Comparison of ENCODE assay signal across 16 cellular contexts in genomic region chr5:9543266-9543925, GRCh38. TPM values are rescaled to one million over a fixed set of nuclear protein-coding genes. Genes with fewer than 3 reads are reported as not detected.
DNase-seq lines count a peak whose midpoint lies in the region; ATAC-seq and TF ChIP-seq lines count a peak whose summit lies in the region.
"Had no signal": no experiment of that assay in that cellular context is flagged by ENCODE, and none has a peak within 500 bp of the region (broad histone marks: within the 10 kb centered on the region; RNA-seq: fewer than 3 reads in every experiment).

No MANE protein-coding gene starts in this region.

- H3K9me3 ChIP-seq in ascending aorta, result no peaks in the 10 kb centered on the region
- H3K9me3 ChIP-seq in naive thymus-derived CD4-positive, alpha-beta T cell (ENCODE audit: control insufficient read depth in 2 of 3, low read length in 3 of 3), result no peaks in the 10 kb centered on the region
- H3K9me3 ChIP-seq: BE2C, mucosa of descending colon had no signal

- CTCF ChIA-PET in BJ (lab: Yijun Ruan, JAX), result interaction anchor here (0.6 to 2.4 kb wide), 27 partner anchors 8 to 705 kb away, joined by 3 to 20 read pairs (median 3); no protein-coding TSS in a partner anchor
- CTCF ChIA-PET in naive thymus-derived CD4-positive, alpha-beta T cell (lab: Charles Lee), result interaction anchor here (0.6 kb wide), 1 partner anchor 1049 kb away, joined by 3 read pairs; no protein-coding TSS in a partner anchor

- peak overlapping the region; percentile 90 for H3K4me3 ChIP-seq in BJ (ENCODE audit: low read depth, low read length)
- H3K4me3 ChIP-seq in ascending aorta, result peak overlapping the region in 1 of 2 donors; percentile 95
- peak overlapping the region; percentile 90 for H3K4me3 ChIP-seq in fibroblast of the aortic adventitia (ENCODE audit: low read depth, low read length)
- no peak overlapping the region for H3K4me3 ChIP-seq in naive thymus-derived CD4-positive, alpha-beta T cell (ENCODE audit: low read length)
- H3K4me3 ChIP-seq: mucosa of descending colon had no signal

- H3K9me3 Mint-ChIP-seq in naive thymus-derived CD4-positive, alpha-beta T cell, result peaks cover 0 to 3% (median 0%) of the 10 kb centered on the region in 11 donors
- H3K9me3 Mint-ChIP-seq: activated CD4-positive, alpha-beta T cell treated with anti-CD3 and anti-CD28 coated beads, Interleukin-2, amount 10 ng/mL, durations not matched to agents 7 days and 5 days had no signal

- H3K27ac ChIP-seq in ascending aorta, result peak overlapping the region; percentile 77 to 96
- H3K27ac ChIP-seq in naive thymus-derived CD4-positive, alpha-beta T cell (ENCODE audit: low read depth, low read length), result no peak overlapping the region

- H3K4me1 Mint-ChIP-seq in naive thymus-derived CD4-positive, alpha-beta T cell, result peaks cover 0 to 16% (median 11%) of the 10 kb centered on the region in 7 donors

- POLR2A ChIA-PET in BJ (lab: Charles Lee), result interaction anchor here (0.7 to 0.8 kb wide), 2 partner anchors 184 to 239 kb away, joined by 6 to 15 read pairs; no protein-coding TSS in a partner anchor
- POLR2A ChIA-PET in naive thymus-derived CD4-positive, alpha-beta T cell (lab: Charles Lee), result no interaction called here

- peaks cover 0 to 4% (median 0%) of the 10 kb centered on the region in 5 donors for H3K36me3 Mint-ChIP-seq in naive thymus-derived CD4-positive, alpha-beta T cell

- no peak for TF ChIP-seq CTCF in BJ (IDR thresholded peaks at IDR 0.05; ENCODE audit: insufficient read depth, low read depth, low read length)
- no peak for TF ChIP-seq CTCF in ascending aorta (IDR thresholded peaks at IDR 0.05)
- TF ChIP-seq CTCF in fibroblast of the aortic adventitia (IDR thresholded peaks at IDR 0.05; ENCODE audit: insufficient read depth, low read length), result no peak

- DNase-seq in BJ (ENCODE audit: low read depth), result no peak
- DNase-seq in ascending aorta (ENCODE audit: low spot score in 2 of 2), result no peak
- DNase-seq in fibroblast of the aortic adventitia (ENCODE audit: low read depth), result peak; percentile 37
- peak; percentile 23 for DNase-seq in retina
- DNase-seq in NCI-H345 treated with DMSO at 0.1 percent for 48 hours (lab: John Stamatoyannopoulos, UW; ENCODE audit: unreplicated experiment), result no peak
- DNase-seq in COLO668 (lab: John Stamatoyannopoulos, UW; ENCODE audit: unreplicated experiment), result no peak
- no peak for DNase-seq in naive thymus-derived CD4-positive, alpha-beta T cell
- no peak for DNase-seq in activated gamma-delta T cell treated with Interleukin-2 at 50 U/mL for 16 hours
- DNase-seq: activated CD4-positive, alpha-beta T cell treated with anti-CD3 and anti-CD28 coated beads, Interleukin-2, amount 10 ng/mL, durations not matched to agents 7 days and 5 days; BE2C; dermis blood vessel endothelial cell; GDM1; Karpas-422; mucosa of descending colon; NCI-H2107; SW 1271 had no signal

- H3K36me3 ChIP-seq in BJ (ENCODE audit: control insufficient read depth, insufficient read depth, low read length), result no peaks in the 10 kb centered on the region
- H3K36me3 ChIP-seq in ascending aorta, result no peaks in the 10 kb centered on the region
- no peaks in the 10 kb centered on the region for H3K36me3 ChIP-seq in naive thymus-derived CD4-positive, alpha-beta T cell (ENCODE audit: control insufficient read depth in 2 of 3, insufficient read depth in 3 of 3, low read length in 3 of 3)
- H3K36me3 ChIP-seq: BE2C had no signal

- peak overlapping the region in 1 of 10 donors; percentile 70 for H3K4me3 Mint-ChIP-seq in naive thymus-derived CD4-positive, alpha-beta T cell

- H3K27me3 ChIP-seq in BJ (ENCODE audit: control insufficient read depth, insufficient read depth, low read length) (no peaks in the 10 kb centered on the region), ascending aorta (no peaks in the 10 kb centered on the region)
- H3K27me3 ChIP-seq in naive thymus-derived CD4-positive, alpha-beta T cell (ENCODE audit: control insufficient read depth in 2 of 2, insufficient read depth in 2 of 2, low read length in 2 of 2), result no peaks in the 10 kb centered on the region

- H3K27ac Mint-ChIP-seq in naive thymus-derived CD4-positive, alpha-beta T cell, result no peak overlapping the region
- H3K27ac Mint-ChIP-seq: activated CD4-positive, alpha-beta T cell treated with anti-CD3 and anti-CD28 coated beads, Interleukin-2, amount 10 ng/mL, durations not matched to agents 7 days and 5 days had no signal

- intact Hi-C loops in ascending aorta (cut with DNase I), result loop anchor here (5.0 to 10.0 kb wide), 3 partner anchors 181 to 529 kb away; no protein-coding TSS in a partner anchor
- intact Hi-C loops in naive thymus-derived CD4-positive, alpha-beta T cell (cut with micrococcal nuclease), result loop anchor here (5.0 to 10.0 kb wide), 3 partner anchors 181 to 1656 kb away; partner anchors contain the start of gene ANKRD33B (in 1 of the 2)

- H3K27me3 Mint-ChIP-seq in naive thymus-derived CD4-positive, alpha-beta T cell, result peaks cover 29 to 42% (median 31%) of the 10 kb centered on the region in 5 donors

- peaks cover 0 to 15% of the 10 kb centered on the region in 2 donors for H3K4me1 ChIP-seq in ascending aorta
- H3K4me1 ChIP-seq in naive thymus-derived CD4-positive, alpha-beta T cell (ENCODE audit: control insufficient read depth in 2 of 2, insufficient read depth in 2 of 2, low read length in 2 of 2), result no peaks in the 10 kb centered on the region
- H3K4me1 ChIP-seq: BE2C had no signal

- ATAC-seq in naive thymus-derived CD4-positive, alpha-beta T cell, result no peak

RNA-seq across cellular contexts. Expression of gene SEMA5A, which starts 2.5 kb away (rescaled TPM):
- 56.4 and 98.4 TPM in 2 replicates for polyA plus RNA-seq in BJ (2011; rRNA removed)
- 305 and 344 TPM in 2 replicates for polyA minus RNA-seq in BJ (2011; rRNA and poly(A)+ RNA removed)
- total RNA-seq in ascending aorta (18.4 TPM), fibroblast of the aortic adventitia (ENCODE audit: low replicate concordance) (13.9 and 57.0 TPM in 2 replicates)
- total RNA-seq in naive thymus-derived CD4-positive, alpha-beta T cell, result under 1 TPM; 0.40 to 0.98 (median 0.51) TPM
- polyA plus RNA-seq in naive thymus-derived CD4-positive, alpha-beta T cell, result under 1 TPM in 1 of 2 donors, not detected in 1; 0.25 TPM

Comparison
In these comparisons a context has a peak if more than half of its experiments do, and no peak if none do; other contexts are left out.
1. DNase-seq: peak in fibroblast of the aortic adventitia (single experiment) and retina (single experiment); none in BJ (single experiment), ascending aorta (0 of 2), NCI-H345 treated with DMSO at 0.1 percent for 48 hours (single experiment), COLO668 (single experiment), naive thymus-derived CD4-positive, alpha-beta T cell (0 of 9) and activated gamma-delta T cell treated with Interleukin-2 at 50 U/mL for 16 hours (single experiment).